Comparison of ENCODE assay signal across 9 cellular contexts in genomic region chr15:67968564-67969440, GRCh38.
DNase-seq lines count a peak whose midpoint lies in the region; ATAC-seq, FAIRE-seq and TF ChIP-seq lines count a peak whose summit lies in the region.
"Had no signal": no experiment of that assay in that cellular context is flagged by ENCODE, and none has a peak within 500 bp of the region (broad histone marks: within the 10 kb centered on the region; RNA-seq: fewer than 3 reads in every experiment).

No MANE protein-coding gene starts in this region.

- H3K27ac ChIP-seq in RWPE2 (ENCODE audit: poor library complexity, severe bottlenecking) (no peak overlapping the region), stomach (peak overlapping the region in 4 of 5 donors; percentile 17 to 66 (median 34))

- H3K4me1 ChIP-seq in RWPE2 (ENCODE audit: insufficient read depth, poor library complexity, severe bottlenecking) (no peaks in the 10 kb centered on the region), stomach (peaks cover 11 to 20% (median 16%) of the 10 kb centered on the region in 4 donors)

- no peak for TF ChIP-seq EP300 in stomach (IDR thresholded peaks at IDR 0.05)

- ATAC-seq in RWPE2 (ENCODE audit: low read depth) (no peak), HG02642 (IDR thresholded peaks at IDR 0.05; ENCODE audit: poor library complexity, unreplicated experiment) (no peak)

- peak; percentile 66 for FAIRE-seq in GM19239 (lab: Jason Lieb, UNC)

- no peak for TF ChIP-seq POLR2A in stomach (IDR thresholded peaks at IDR 0.05)

- TF ChIP-seq CTCF in RWPE2 (IDR thresholded peaks at IDR 0.05; ENCODE audit: poor library complexity, severe bottlenecking) (no peak), fibroblast of the aortic adventitia (IDR thresholded peaks at IDR 0.05; ENCODE audit: insufficient read depth, low read length) (no peak), stomach (IDR thresholded peaks at IDR 0.05) (no peak)

- peak overlapping the region; percentile 9 for H3K4me3 ChIP-seq in RWPE2 (ENCODE audit: severe bottlenecking)
- H3K4me3 ChIP-seq in fibroblast of the aortic adventitia (ENCODE audit: low read depth, low read length): peak overlapping the region; percentile 56
- peak overlapping the region; percentile 38 to 49 (median 39) for H3K4me3 ChIP-seq in stomach

- no peak for DNase-seq in GM19239 (ENCODE audit: insufficient read length, low spot score)
- no peak for DNase-seq in RWPE2 (ENCODE audit: low spot score)
- DNase-seq in fibroblast of the aortic adventitia (ENCODE audit: low read depth): no peak
- no peak for DNase-seq in stomach
- no peak for DNase-seq in effector CD8-positive, alpha-beta T cell (lab: John Stamatoyannopoulos, UW)
- DNase-seq in EL: no peak
- DNase-seq in HPDE6-E6E7 (ENCODE audit: extremely low spot score): no peak
- DNase-seq: activated CD4-positive, alpha-beta T cell treated with anti-CD3 and anti-CD28 coated beads for 1 hour had no signal

- no peaks in the 10 kb centered on the region for H3K36me3 ChIP-seq in RWPE2 (ENCODE audit: low read depth)
- no peaks in the 10 kb centered on the region for H3K36me3 ChIP-seq in stomach

- H3K27me3 ChIP-seq in RWPE2 (ENCODE audit: insufficient read depth, poor library complexity, severe bottlenecking) (peaks cover 5% of the 10 kb centered on the region), stomach (no peaks in the 10 kb centered on the region)

- intact Hi-C loops in stomach (cut with DNase I; ENCODE audit: low total_unique reads): no loop called here

- 55 to 74% (median 64%) methylated on average over 9 of the region's 9 CpGs for WGBS in stomach, 5 donors

- H3K9me3 ChIP-seq in RWPE2 (ENCODE audit: severe bottlenecking) (no peaks in the 10 kb centered on the region), stomach (no peaks in the 10 kb centered on the region)
